In the genomic region with DNA sequence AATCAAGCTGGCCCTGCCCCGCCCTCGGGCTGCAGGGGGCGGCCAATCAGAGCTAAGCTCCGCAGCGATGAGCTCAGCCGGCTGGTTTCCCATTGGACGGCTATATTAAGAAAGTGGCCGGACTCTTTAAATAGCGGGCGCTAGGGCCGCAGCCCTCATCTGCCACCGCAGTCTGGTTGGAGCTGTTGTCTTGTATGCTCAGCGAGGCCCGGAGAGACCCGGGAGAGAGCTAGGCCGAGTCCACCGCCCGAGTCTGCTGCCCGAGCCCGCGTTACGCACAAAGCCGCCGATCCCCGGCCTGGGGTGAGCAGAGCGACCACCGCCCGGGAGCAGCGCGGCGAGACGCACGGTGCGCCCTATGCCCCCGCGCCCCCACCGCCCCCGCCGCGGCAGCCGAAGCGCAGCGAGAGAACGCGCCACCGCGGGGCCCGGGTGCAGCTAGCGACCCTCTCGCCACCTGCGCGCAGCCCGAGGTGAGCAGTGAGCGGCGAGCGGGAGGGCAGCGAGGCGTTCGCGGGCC, we compare ENCODE assay signal across 1 cellular context.
TF ChIP-seq lines count a peak whose summit lies in the region.

A gene (plus strand): TSS at position 158 of the 520 bp plus-strand sequence. CDS start 392 bp downstream, outside the sequence.

TF ChIP-seq in HepG2, 621 proteins besides CTCF, POLR2A, EP300 and RAD21 (continued from another document and continues in another):
- TF ChIP-seq, protein P1, sequence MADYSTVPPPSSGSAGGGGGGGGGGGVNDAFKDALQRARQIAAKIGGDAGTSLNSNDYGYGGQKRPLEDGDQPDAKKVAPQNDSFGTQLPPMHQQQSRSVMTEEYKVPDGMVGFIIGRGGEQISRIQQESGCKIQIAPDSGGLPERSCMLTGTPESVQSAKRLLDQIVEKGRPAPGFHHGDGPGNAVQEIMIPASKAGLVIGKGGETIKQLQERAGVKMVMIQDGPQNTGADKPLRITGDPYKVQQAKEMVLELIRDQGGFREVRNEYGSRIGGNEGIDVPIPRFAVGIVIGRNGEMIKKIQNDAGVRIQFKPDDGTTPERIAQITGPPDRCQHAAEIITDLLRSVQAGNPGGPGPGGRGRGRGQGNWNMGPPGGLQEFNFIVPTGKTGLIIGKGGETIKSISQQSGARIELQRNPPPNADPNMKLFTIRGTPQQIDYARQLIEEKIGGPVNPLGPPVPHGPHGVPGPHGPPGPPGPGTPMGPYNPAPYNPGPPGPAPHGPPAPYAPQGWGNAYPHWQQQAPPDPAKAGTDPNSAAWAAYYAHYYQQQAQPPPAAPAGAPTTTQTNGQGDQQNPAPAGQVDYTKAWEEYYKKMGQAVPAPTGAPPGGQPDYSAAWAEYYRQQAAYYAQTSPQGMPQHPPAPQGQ (CRISPR knock-in tag; IDR thresholded peaks at IDR 0.05; ENCODE audit: borderline replicate concordance) = no peak
- TF ChIP-seq ZNF619 (CRISPR knock-in tag; IDR thresholded peaks at IDR 0.05) = no peak; the same call in 1 of the 2 replicates
- TF ChIP-seq, protein P2, sequence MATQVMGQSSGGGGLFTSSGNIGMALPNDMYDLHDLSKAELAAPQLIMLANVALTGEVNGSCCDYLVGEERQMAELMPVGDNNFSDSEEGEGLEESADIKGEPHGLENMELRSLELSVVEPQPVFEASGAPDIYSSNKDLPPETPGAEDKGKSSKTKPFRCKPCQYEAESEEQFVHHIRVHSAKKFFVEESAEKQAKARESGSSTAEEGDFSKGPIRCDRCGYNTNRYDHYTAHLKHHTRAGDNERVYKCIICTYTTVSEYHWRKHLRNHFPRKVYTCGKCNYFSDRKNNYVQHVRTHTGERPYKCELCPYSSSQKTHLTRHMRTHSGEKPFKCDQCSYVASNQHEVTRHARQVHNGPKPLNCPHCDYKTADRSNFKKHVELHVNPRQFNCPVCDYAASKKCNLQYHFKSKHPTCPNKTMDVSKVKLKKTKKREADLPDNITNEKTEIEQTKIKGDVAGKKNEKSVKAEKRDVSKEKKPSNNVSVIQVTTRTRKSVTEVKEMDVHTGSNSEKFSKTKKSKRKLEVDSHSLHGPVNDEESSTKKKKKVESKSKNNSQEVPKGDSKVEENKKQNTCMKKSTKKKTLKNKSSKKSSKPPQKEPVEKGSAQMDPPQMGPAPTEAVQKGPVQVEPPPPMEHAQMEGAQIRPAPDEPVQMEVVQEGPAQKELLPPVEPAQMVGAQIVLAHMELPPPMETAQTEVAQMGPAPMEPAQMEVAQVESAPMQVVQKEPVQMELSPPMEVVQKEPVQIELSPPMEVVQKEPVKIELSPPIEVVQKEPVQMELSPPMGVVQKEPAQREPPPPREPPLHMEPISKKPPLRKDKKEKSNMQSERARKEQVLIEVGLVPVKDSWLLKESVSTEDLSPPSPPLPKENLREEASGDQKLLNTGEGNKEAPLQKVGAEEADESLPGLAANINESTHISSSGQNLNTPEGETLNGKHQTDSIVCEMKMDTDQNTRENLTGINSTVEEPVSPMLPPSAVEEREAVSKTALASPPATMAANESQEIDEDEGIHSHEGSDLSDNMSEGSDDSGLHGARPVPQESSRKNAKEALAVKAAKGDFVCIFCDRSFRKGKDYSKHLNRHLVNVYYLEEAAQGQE (IDR thresholded peaks at IDR 0.05; ENCODE audit: borderline replicate concordance in 1 of 2, low read depth in 1 of 2, low read length in 2 of 2) = peak in 1 of 2 experiments; percentile 86; a peak in 2 of 4 replicates
- TF ChIP-seq ZNF761 (CRISPR knock-in tag; conservative IDR thresholded peaks at IDR 0.05) = no peak; the same call in 1 of the 2 replicates
- TF ChIP-seq SETDB1 (CRISPR knock-in tag; IDR thresholded peaks at IDR 0.05; ENCODE audit: borderline replicate concordance) = no peak
- TF ChIP-seq, protein P3, sequence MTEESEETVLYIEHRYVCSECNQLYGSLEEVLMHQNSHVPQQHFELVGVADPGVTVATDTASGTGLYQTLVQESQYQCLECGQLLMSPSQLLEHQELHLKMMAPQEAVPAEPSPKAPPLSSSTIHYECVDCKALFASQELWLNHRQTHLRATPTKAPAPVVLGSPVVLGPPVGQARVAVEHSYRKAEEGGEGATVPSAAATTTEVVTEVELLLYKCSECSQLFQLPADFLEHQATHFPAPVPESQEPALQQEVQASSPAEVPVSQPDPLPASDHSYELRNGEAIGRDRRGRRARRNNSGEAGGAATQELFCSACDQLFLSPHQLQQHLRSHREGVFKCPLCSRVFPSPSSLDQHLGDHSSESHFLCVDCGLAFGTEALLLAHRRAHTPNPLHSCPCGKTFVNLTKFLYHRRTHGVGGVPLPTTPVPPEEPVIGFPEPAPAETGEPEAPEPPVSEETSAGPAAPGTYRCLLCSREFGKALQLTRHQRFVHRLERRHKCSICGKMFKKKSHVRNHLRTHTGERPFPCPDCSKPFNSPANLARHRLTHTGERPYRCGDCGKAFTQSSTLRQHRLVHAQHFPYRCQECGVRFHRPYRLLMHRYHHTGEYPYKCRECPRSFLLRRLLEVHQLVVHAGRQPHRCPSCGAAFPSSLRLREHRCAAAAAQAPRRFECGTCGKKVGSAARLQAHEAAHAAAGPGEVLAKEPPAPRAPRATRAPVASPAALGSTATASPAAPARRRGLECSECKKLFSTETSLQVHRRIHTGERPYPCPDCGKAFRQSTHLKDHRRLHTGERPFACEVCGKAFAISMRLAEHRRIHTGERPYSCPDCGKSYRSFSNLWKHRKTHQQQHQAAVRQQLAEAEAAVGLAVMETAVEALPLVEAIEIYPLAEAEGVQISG (CRISPR knock-in tag; IDR thresholded peaks at IDR 0.05) = peak; percentile 82; the same call in 1 of the 2 replicates
- TF ChIP-seq, protein P4, sequence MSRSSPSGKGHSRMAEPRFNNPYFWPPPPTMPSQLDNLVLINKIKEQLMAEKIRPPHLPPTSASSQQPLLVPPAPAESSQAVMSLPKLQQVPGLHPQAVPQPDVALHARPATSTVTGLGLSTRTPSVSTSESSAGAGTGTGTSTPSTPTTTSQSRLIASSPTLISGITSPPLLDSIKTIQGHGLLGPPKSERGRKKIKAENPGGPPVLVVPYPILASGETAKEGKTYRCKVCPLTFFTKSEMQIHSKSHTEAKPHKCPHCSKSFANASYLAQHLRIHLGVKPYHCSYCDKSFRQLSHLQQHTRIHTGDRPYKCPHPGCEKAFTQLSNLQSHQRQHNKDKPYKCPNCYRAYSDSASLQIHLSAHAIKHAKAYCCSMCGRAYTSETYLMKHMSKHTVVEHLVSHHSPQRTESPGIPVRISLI (CRISPR knock-in tag; IDR thresholded peaks at IDR 0.05; ENCODE audit: borderline replicate concordance) = no peak
- 0 out of 2 replicates have a peak, but pooled peaks have one; percentile 52 for TF ChIP-seq NFKBIZ (CRISPR knock-in tag; IDR thresholded peaks at IDR 0.05)
- no peak for TF ChIP-seq ZNF484 (CRISPR knock-in tag; IDR thresholded peaks at IDR 0.05; ENCODE audit: borderline replicate concordance, low read depth)
- no peak for TF ChIP-seq KAT2B (IDR thresholded peaks at IDR 0.05; ENCODE audit: borderline replicate concordance, low read depth, low read length)
- TF ChIP-seq, protein P5, sequence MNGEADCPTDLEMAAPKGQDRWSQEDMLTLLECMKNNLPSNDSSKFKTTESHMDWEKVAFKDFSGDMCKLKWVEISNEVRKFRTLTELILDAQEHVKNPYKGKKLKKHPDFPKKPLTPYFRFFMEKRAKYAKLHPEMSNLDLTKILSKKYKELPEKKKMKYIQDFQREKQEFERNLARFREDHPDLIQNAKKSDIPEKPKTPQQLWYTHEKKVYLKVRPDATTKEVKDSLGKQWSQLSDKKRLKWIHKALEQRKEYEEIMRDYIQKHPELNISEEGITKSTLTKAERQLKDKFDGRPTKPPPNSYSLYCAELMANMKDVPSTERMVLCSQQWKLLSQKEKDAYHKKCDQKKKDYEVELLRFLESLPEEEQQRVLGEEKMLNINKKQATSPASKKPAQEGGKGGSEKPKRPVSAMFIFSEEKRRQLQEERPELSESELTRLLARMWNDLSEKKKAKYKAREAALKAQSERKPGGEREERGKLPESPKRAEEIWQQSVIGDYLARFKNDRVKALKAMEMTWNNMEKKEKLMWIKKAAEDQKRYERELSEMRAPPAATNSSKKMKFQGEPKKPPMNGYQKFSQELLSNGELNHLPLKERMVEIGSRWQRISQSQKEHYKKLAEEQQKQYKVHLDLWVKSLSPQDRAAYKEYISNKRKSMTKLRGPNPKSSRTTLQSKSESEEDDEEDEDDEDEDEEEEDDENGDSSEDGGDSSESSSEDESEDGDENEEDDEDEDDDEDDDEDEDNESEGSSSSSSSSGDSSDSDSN (CRISPR knock-in tag; IDR thresholded peaks at IDR 0.05) = peak; percentile 76
- TF ChIP-seq, protein P6, sequence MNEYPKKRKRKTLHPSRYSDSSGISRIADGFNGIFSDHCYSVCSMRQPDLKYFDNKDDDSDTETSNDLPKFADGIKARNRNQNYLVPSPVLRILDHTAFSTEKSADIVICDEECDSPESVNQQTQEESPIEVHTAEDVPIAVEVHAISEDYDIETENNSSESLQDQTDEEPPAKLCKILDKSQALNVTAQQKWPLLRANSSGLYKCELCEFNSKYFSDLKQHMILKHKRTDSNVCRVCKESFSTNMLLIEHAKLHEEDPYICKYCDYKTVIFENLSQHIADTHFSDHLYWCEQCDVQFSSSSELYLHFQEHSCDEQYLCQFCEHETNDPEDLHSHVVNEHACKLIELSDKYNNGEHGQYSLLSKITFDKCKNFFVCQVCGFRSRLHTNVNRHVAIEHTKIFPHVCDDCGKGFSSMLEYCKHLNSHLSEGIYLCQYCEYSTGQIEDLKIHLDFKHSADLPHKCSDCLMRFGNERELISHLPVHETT (CRISPR knock-in tag; conservative IDR thresholded peaks at IDR 0.05) = peak; percentile 73; the same call in 1 of the 2 replicates
- TF ChIP-seq ZNF253 (CRISPR knock-in tag; IDR thresholded peaks at IDR 0.05; ENCODE audit: borderline replicate concordance) = peak; percentile 84
- TF ChIP-seq, protein P7, sequence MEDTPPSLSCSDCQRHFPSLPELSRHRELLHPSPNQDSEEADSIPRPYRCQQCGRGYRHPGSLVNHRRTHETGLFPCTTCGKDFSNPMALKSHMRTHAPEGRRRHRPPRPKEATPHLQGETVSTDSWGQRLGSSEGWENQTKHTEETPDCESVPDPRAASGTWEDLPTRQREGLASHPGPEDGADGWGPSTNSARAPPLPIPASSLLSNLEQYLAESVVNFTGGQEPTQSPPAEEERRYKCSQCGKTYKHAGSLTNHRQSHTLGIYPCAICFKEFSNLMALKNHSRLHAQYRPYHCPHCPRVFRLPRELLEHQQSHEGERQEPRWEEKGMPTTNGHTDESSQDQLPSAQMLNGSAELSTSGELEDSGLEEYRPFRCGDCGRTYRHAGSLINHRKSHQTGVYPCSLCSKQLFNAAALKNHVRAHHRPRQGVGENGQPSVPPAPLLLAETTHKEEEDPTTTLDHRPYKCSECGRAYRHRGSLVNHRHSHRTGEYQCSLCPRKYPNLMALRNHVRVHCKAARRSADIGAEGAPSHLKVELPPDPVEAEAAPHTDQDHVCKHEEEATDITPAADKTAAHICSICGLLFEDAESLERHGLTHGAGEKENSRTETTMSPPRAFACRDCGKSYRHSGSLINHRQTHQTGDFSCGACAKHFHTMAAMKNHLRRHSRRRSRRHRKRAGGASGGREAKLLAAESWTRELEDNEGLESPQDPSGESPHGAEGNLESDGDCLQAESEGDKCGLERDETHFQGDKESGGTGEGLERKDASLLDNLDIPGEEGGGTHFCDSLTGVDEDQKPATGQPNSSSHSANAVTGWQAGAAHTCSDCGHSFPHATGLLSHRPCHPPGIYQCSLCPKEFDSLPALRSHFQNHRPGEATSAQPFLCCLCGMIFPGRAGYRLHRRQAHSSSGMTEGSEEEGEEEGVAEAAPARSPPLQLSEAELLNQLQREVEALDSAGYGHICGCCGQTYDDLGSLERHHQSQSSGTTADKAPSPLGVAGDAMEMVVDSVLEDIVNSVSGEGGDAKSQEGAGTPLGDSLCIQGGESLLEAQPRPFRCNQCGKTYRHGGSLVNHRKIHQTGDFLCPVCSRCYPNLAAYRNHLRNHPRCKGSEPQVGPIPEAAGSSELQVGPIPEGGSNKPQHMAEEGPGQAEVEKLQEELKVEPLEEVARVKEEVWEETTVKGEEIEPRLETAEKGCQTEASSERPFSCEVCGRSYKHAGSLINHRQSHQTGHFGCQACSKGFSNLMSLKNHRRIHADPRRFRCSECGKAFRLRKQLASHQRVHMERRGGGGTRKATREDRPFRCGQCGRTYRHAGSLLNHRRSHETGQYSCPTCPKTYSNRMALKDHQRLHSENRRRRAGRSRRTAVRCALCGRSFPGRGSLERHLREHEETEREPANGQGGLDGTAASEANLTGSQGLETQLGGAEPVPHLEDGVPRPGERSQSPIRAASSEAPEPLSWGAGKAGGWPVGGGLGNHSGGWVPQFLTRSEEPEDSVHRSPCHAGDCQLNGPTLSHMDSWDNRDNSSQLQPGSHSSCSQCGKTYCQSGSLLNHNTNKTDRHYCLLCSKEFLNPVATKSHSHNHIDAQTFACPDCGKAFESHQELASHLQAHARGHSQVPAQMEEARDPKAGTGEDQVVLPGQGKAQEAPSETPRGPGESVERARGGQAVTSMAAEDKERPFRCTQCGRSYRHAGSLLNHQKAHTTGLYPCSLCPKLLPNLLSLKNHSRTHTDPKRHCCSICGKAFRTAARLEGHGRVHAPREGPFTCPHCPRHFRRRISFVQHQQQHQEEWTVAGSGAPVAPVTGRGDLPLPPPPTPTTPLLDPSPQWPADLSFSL (CRISPR knock-in tag; IDR thresholded peaks at IDR 0.05) = no peak
- TF ChIP-seq SP1 (IDR thresholded peaks at IDR 0.05) = no peak
- peak; percentile 46; the same call in 1 of the 2 replicates for TF ChIP-seq SP1 (CRISPR knock-in tag; IDR thresholded peaks at IDR 0.05)
- 0 out of 2 replicates have a peak, but pooled peaks have one; percentile 30 for TF ChIP-seq FOSL1 (CRISPR knock-in tag; IDR thresholded peaks at IDR 0.05; ENCODE audit: borderline replicate concordance)
- peak; percentile 94 for TF ChIP-seq ZNF674 (CRISPR knock-in tag; IDR thresholded peaks at IDR 0.05; ENCODE audit: low read depth)
- TF ChIP-seq, protein P8, sequence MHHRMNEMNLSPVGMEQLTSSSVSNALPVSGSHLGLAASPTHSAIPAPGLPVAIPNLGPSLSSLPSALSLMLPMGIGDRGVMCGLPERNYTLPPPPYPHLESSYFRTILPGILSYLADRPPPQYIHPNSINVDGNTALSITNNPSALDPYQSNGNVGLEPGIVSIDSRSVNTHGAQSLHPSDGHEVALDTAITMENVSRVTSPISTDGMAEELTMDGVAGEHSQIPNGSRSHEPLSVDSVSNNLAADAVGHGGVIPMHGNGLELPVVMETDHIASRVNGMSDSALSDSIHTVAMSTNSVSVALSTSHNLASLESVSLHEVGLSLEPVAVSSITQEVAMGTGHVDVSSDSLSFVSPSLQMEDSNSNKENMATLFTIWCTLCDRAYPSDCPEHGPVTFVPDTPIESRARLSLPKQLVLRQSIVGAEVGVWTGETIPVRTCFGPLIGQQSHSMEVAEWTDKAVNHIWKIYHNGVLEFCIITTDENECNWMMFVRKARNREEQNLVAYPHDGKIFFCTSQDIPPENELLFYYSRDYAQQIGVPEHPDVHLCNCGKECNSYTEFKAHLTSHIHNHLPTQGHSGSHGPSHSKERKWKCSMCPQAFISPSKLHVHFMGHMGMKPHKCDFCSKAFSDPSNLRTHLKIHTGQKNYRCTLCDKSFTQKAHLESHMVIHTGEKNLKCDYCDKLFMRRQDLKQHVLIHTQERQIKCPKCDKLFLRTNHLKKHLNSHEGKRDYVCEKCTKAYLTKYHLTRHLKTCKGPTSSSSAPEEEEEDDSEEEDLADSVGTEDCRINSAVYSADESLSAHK (CRISPR knock-in tag; IDR thresholded peaks at IDR 0.05; ENCODE audit: borderline replicate concordance) = no peak
